1 cellular context compared by ENCODE assay signal in the genomic region with DNA sequence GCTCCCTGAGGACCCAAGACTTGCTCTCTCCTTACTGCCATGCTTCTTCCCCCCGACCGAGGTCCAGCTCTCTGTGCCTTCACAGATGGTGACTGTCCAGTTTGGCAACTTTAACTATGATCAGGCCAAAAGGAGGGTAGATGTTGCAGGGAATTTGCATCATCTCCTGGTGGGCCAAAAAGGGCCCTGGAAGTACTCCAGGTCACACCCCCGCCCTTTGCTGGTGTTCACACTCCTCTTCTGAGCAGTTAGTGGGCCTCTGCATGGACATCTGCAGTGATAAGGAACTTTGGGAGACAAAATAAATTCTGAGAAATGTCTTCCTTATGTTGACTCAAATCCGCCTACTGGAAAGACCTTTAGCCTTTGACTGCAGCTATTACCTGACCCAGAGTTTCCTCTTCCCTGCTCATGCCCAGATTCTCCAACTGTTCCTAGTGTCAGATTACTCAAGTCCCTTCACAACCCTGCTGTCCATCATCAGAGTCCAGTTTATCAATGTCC.
TF ChIP-seq lines count a peak whose summit lies in the region.

No MANE protein-coding gene starts in this region.

TF ChIP-seq in K562, 482 proteins besides CTCF, POLR2A, EP300 and RAD21 (continued from another document and continues in another):
- TF ChIP-seq, protein P1, sequence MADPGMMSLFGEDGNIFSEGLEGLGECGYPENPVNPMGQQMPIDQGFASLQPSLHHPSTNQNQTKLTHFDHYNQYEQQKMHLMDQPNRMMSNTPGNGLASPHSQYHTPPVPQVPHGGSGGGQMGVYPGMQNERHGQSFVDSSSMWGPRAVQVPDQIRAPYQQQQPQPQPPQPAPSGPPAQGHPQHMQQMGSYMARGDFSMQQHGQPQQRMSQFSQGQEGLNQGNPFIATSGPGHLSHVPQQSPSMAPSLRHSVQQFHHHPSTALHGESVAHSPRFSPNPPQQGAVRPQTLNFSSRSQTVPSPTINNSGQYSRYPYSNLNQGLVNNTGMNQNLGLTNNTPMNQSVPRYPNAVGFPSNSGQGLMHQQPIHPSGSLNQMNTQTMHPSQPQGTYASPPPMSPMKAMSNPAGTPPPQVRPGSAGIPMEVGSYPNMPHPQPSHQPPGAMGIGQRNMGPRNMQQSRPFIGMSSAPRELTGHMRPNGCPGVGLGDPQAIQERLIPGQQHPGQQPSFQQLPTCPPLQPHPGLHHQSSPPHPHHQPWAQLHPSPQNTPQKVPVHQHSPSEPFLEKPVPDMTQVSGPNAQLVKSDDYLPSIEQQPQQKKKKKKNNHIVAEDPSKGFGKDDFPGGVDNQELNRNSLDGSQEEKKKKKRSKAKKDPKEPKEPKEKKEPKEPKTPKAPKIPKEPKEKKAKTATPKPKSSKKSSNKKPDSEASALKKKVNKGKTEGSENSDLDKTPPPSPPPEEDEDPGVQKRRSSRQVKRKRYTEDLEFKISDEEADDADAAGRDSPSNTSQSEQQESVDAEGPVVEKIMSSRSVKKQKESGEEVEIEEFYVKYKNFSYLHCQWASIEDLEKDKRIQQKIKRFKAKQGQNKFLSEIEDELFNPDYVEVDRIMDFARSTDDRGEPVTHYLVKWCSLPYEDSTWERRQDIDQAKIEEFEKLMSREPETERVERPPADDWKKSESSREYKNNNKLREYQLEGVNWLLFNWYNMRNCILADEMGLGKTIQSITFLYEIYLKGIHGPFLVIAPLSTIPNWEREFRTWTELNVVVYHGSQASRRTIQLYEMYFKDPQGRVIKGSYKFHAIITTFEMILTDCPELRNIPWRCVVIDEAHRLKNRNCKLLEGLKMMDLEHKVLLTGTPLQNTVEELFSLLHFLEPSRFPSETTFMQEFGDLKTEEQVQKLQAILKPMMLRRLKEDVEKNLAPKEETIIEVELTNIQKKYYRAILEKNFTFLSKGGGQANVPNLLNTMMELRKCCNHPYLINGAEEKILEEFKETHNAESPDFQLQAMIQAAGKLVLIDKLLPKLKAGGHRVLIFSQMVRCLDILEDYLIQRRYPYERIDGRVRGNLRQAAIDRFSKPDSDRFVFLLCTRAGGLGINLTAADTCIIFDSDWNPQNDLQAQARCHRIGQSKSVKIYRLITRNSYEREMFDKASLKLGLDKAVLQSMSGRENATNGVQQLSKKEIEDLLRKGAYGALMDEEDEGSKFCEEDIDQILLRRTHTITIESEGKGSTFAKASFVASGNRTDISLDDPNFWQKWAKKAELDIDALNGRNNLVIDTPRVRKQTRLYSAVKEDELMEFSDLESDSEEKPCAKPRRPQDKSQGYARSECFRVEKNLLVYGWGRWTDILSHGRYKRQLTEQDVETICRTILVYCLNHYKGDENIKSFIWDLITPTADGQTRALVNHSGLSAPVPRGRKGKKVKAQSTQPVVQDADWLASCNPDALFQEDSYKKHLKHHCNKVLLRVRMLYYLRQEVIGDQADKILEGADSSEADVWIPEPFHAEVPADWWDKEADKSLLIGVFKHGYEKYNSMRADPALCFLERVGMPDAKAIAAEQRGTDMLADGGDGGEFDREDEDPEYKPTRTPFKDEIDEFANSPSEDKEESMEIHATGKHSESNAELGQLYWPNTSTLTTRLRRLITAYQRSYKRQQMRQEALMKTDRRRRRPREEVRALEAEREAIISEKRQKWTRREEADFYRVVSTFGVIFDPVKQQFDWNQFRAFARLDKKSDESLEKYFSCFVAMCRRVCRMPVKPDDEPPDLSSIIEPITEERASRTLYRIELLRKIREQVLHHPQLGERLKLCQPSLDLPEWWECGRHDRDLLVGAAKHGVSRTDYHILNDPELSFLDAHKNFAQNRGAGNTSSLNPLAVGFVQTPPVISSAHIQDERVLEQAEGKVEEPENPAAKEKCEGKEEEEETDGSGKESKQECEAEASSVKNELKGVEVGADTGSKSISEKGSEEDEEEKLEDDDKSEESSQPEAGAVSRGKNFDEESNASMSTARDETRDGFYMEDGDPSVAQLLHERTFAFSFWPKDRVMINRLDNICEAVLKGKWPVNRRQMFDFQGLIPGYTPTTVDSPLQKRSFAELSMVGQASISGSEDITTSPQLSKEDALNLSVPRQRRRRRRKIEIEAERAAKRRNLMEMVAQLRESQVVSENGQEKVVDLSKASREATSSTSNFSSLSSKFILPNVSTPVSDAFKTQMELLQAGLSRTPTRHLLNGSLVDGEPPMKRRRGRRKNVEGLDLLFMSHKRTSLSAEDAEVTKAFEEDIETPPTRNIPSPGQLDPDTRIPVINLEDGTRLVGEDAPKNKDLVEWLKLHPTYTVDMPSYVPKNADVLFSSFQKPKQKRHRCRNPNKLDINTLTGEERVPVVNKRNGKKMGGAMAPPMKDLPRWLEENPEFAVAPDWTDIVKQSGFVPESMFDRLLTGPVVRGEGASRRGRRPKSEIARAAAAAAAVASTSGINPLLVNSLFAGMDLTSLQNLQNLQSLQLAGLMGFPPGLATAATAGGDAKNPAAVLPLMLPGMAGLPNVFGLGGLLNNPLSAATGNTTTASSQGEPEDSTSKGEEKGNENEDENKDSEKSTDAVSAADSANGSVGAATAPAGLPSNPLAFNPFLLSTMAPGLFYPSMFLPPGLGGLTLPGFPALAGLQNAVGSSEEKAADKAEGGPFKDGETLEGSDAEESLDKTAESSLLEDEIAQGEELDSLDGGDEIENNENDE (IDR thresholded peaks at IDR 0.05; ENCODE audit: low read depth, low read length) = no peak
- TF ChIP-seq, protein P2, sequence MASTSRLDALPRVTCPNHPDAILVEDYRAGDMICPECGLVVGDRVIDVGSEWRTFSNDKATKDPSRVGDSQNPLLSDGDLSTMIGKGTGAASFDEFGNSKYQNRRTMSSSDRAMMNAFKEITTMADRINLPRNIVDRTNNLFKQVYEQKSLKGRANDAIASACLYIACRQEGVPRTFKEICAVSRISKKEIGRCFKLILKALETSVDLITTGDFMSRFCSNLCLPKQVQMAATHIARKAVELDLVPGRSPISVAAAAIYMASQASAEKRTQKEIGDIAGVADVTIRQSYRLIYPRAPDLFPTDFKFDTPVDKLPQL (IDR thresholded peaks at IDR 0.05; ENCODE audit: extremely low read depth, insufficient read length) = no peak
- TF ChIP-seq KHSRP (IDR thresholded peaks at IDR 0.05) (no peak), PTTG1 (tag; IDR thresholded peaks at IDR 0.05; ENCODE audit: low read depth) (no peak), RFX1 (IDR thresholded peaks at IDR 0.05) (no peak), CTBP1 (IDR thresholded peaks at IDR 0.05; ENCODE audit: borderline replicate concordance) (peak; percentile 83), ZBTB1 (CRISPR knock-in tag; IDR thresholded peaks at IDR 0.05; ENCODE audit: borderline replicate concordance, low read depth) (no peak), NFIC (IDR thresholded peaks at IDR 0.05) (no peak), ZNF75A (CRISPR knock-in tag; IDR thresholded peaks at IDR 0.05) (no peak), ZNF133 (CRISPR knock-in tag; IDR thresholded peaks at IDR 0.05) (no peak), SRF (CRISPR knock-in tag; IDR thresholded peaks at IDR 0.05) (no peak), POLR2AphosphoS2 (IDR thresholded peaks at IDR 0.05; ENCODE audit: low read length) (no peak), SMAD3 (CRISPR knock-in tag; conservative IDR thresholded peaks at IDR 0.05) (no peak), ZNF766 (CRISPR knock-in tag; conservative IDR thresholded peaks at IDR 0.05) (peak; percentile 76), ZNF197 (CRISPR knock-in tag; IDR thresholded peaks at IDR 0.05; ENCODE audit: low read depth) (0 out of 2 replicates have a peak, but pooled peaks have one; percentile 42), SNRNP70 (optimal IDR thresholded peaks at IDR 0.05; ENCODE audit: low read depth, low read length) (no peak), HMG20A (CRISPR knock-in tag; conservative IDR thresholded peaks at IDR 0.05) (no peak), ESRRA (IDR thresholded peaks at IDR 0.05; ENCODE audit: borderline replicate concordance, low read depth) (0 out of 2 replicates have a peak, but pooled peaks have one; percentile 25), RBM34 (IDR thresholded peaks at IDR 0.05; ENCODE audit: borderline replicate concordance, insufficient read depth, low read length) (no peak), ZEB2 (IDR thresholded peaks at IDR 0.05) (peak; percentile 60)
- TF ChIP-seq, protein P3, sequence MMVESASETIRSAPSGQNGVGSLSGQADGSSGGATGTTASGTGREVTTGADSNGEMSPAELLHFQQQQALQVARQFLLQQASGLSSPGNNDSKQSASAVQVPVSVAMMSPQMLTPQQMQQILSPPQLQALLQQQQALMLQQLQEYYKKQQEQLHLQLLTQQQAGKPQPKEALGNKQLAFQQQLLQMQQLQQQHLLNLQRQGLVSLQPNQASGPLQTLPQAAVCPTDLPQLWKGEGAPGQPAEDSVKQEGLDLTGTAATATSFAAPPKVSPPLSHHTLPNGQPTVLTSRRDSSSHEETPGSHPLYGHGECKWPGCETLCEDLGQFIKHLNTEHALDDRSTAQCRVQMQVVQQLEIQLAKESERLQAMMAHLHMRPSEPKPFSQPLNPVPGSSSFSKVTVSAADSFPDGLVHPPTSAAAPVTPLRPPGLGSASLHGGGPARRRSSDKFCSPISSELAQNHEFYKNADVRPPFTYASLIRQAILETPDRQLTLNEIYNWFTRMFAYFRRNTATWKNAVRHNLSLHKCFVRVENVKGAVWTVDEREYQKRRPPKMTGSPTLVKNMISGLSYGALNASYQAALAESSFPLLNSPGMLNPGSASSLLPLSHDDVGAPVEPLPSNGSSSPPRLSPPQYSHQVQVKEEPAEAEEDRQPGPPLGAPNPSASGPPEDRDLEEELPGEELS (CRISPR knock-in tag; IDR thresholded peaks at IDR 0.05; ENCODE audit: borderline replicate concordance) = no peak
- TF ChIP-seq, protein P4, sequence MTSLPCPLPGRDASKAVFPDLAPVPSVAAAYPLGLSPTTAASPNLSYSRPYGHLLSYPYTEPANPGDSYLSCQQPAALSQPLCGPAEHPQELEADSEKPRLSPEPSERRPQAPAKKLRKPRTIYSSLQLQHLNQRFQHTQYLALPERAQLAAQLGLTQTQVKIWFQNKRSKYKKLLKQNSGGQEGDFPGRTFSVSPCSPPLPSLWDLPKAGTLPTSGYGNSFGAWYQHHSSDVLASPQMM (CRISPR knock-in tag; IDR thresholded peaks at IDR 0.05) = no peak
- TF ChIP-seq, protein P5, sequence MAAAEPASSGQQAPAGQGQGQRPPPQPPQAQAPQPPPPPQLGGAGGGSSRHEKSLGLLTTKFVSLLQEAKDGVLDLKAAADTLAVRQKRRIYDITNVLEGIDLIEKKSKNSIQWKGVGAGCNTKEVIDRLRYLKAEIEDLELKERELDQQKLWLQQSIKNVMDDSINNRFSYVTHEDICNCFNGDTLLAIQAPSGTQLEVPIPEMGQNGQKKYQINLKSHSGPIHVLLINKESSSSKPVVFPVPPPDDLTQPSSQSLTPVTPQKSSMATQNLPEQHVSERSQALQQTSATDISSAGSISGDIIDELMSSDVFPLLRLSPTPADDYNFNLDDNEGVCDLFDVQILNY (CRISPR knock-in tag; IDR thresholded peaks at IDR 0.05) = no peak
- TF ChIP-seq, protein P6, sequence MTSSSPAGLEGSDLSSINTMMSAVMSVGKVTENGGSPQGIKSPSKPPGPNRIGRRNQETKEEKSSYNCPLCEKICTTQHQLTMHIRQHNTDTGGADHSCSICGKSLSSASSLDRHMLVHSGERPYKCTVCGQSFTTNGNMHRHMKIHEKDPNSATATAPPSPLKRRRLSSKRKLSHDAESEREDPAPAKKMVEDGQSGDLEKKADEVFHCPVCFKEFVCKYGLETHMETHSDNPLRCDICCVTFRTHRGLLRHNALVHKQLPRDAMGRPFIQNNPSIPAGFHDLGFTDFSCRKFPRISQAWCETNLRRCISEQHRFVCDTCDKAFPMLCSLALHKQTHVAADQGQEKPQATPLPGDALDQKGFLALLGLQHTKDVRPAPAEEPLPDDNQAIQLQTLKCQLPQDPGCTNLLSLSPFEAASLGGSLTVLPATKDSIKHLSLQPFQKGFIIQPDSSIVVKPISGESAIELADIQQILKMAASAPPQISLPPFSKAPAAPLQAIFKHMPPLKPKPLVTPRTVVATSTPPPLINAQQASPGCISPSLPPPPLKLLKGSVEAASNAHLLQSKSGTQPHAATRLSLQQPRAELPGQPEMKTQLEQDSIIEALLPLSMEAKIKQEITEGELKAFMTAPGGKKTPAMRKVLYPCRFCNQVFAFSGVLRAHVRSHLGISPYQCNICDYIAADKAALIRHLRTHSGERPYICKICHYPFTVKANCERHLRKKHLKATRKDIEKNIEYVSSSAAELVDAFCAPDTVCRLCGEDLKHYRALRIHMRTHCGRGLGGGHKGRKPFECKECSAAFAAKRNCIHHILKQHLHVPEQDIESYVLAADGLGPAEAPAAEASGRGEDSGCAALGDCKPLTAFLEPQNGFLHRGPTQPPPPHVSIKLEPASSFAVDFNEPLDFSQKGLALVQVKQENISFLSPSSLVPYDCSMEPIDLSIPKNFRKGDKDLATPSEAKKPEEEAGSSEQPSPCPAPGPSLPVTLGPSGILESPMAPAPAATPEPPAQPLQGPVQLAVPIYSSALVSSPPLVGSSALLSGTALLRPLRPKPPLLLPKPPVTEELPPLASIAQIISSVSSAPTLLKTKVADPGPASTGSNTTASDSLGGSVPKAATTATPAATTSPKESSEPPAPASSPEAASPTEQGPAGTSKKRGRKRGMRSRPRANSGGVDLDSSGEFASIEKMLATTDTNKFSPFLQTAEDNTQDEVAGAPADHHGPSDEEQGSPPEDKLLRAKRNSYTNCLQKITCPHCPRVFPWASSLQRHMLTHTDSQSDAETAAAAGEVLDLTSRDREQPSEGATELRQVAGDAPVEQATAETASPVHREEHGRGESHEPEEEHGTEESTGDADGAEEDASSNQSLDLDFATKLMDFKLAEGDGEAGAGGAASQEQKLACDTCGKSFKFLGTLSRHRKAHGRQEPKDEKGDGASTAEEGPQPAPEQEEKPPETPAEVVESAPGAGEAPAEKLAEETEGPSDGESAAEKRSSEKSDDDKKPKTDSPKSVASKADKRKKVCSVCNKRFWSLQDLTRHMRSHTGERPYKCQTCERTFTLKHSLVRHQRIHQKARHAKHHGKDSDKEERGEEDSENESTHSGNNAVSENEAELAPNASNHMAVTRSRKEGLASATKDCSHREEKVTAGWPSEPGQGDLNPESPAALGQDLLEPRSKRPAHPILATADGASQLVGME (CRISPR knock-in tag; IDR thresholded peaks at IDR 0.05) = no peak
- TF ChIP-seq, protein P7, sequence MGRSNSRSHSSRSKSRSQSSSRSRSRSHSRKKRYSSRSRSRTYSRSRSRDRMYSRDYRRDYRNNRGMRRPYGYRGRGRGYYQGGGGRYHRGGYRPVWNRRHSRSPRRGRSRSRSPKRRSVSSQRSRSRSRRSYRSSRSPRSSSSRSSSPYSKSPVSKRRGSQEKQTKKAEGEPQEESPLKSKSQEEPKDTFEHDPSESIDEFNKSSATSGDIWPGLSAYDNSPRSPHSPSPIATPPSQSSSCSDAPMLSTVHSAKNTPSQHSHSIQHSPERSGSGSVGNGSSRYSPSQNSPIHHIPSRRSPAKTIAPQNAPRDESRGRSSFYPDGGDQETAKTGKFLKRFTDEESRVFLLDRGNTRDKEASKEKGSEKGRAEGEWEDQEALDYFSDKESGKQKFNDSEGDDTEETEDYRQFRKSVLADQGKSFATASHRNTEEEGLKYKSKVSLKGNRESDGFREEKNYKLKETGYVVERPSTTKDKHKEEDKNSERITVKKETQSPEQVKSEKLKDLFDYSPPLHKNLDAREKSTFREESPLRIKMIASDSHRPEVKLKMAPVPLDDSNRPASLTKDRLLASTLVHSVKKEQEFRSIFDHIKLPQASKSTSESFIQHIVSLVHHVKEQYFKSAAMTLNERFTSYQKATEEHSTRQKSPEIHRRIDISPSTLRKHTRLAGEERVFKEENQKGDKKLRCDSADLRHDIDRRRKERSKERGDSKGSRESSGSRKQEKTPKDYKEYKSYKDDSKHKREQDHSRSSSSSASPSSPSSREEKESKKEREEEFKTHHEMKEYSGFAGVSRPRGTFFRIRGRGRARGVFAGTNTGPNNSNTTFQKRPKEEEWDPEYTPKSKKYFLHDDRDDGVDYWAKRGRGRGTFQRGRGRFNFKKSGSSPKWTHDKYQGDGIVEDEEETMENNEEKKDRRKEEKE (IDR thresholded peaks at IDR 0.05; ENCODE audit: borderline replicate concordance in 1 of 2, control insufficient read depth in 1 of 2, low read depth in 2 of 2, low read length in 1 of 2) = no peak
